In genomic region chr5:437281-437771, GRCh38 we compare ENCODE assay signal across 25 cellular contexts. TPM values are rescaled to one million over a fixed set of nuclear protein-coding genes. Genes with fewer than 3 reads are reported as not detected.
DNase-seq lines count a peak whose midpoint lies in the region; ATAC-seq, FAIRE-seq and TF ChIP-seq lines count a peak whose summit lies in the region.
"Had no signal": no experiment of that assay in that cellular context is flagged by ENCODE, and none has a peak within 500 bp of the region (broad histone marks: within the 10 kb centered on the region; RNA-seq: fewer than 3 reads in every experiment).

No MANE protein-coding gene starts in this region.

- peaks cover 3% of the 10 kb centered on the region for H3K27me3 Mint-ChIP-seq in endothelial cell (ENCODE audit: unreplicated experiment)
- H3K27me3 Mint-ChIP-seq: activated CD4-positive, alpha-beta T cell treated with anti-CD3 and anti-CD28 coated beads for 36 hours; activated naive CD4-positive, alpha-beta T cell treated with anti-CD3 and anti-CD28 coated beads, Interleukin-2, amount 10 ng/mL, durations not matched to agents 7 days and 5 days; natural killer cell treated with Interleukin-12 subunit alpha and Interleukin-12 subunit beta and Interleukin-15 and Interleukin-18, amount 100 ng/mL, for 72 hours had no signal

- H2AFZ ChIP-seq in osteoblast (ENCODE audit: low read length) = no peak overlapping the region

- H4K20me1 ChIP-seq in osteoblast (ENCODE audit: insufficient read depth, low read length) = no peaks in the 10 kb centered on the region

- no peaks in the 10 kb centered on the region for H3K9me3 ChIP-seq in osteoblast (ENCODE audit: low read depth, low read length)
- H3K9me3 ChIP-seq: esophagus squamous epithelium, pancreas had no signal

- no peaks in the 10 kb centered on the region for H3K9me3 Mint-ChIP-seq in endothelial cell (ENCODE audit: unreplicated experiment)
- H3K9me3 Mint-ChIP-seq: activated naive CD4-positive, alpha-beta T cell treated with anti-CD3 and anti-CD28 coated beads, Interleukin-2, amount 10 ng/mL, durations not matched to agents 7 days and 5 days; CD4-positive, alpha-beta T cell; effector memory CD8-positive, alpha-beta T cell; natural killer cell treated with Interleukin-12 subunit alpha and Interleukin-12 subunit beta and Interleukin-15 and Interleukin-18, amount 100 ng/mL, for 72 hours; stimulated activated effector memory CD8-positive, alpha-beta T cell treated with anti-CD3 and anti-CD28 coated beads, Interleukin-12 subunit alpha, Interleukin-12 subunit beta, amount 100 ng/mL, for 72 hours had no signal

- peaks cover 6% of the 10 kb centered on the region for H3K4me1 ChIP-seq in osteoblast (ENCODE audit: insufficient read depth, low read length)

- H3K79me2 ChIP-seq in osteoblast (ENCODE audit: insufficient read depth, low read length) = peaks cover 5% of the 10 kb centered on the region

- peaks cover 3% of the 10 kb centered on the region for H3K36me3 Mint-ChIP-seq in endothelial cell (ENCODE audit: low read depth, unreplicated experiment)
- H3K36me3 Mint-ChIP-seq: activated naive CD4-positive, alpha-beta T cell treated with anti-CD3 and anti-CD28 coated beads, Interleukin-2, amount 10 ng/mL, durations not matched to agents 7 days and 5 days; natural killer cell treated with Interleukin-12 subunit alpha and Interleukin-12 subunit beta and Interleukin-15 and Interleukin-18, amount 100 ng/mL, for 72 hours had no signal

- no peak overlapping the region for H3K4me3 Mint-ChIP-seq in endothelial cell (ENCODE audit: unreplicated experiment)
- H3K4me3 Mint-ChIP-seq: activated CD4-positive, alpha-beta T cell treated with anti-CD3 and anti-CD28 coated beads for 36 hours; activated naive CD4-positive, alpha-beta T cell treated with anti-CD3 and anti-CD28 coated beads, Interleukin-2, amount 10 ng/mL, durations not matched to agents 7 days and 5 days; CD4-positive, alpha-beta T cell; effector memory CD8-positive, alpha-beta T cell; natural killer cell treated with Interleukin-12 subunit alpha and Interleukin-12 subunit beta and Interleukin-15 and Interleukin-18, amount 100 ng/mL, for 72 hours; stimulated activated effector memory CD8-positive, alpha-beta T cell treated with anti-CD3 and anti-CD28 coated beads, Interleukin-12 subunit alpha, Interleukin-12 subunit beta, amount 100 ng/mL, for 72 hours had no signal

- peaks cover 33% of the 10 kb centered on the region for H3K36me3 ChIP-seq in osteoblast (ENCODE audit: insufficient read depth, low read length)
- H3K36me3 ChIP-seq: esophagus squamous epithelium, pancreas had no signal

- no peak overlapping the region for H3K4me2 ChIP-seq in osteoblast (ENCODE audit: insufficient read depth, low read length)

- H3K4me3 ChIP-seq in NB4 (ENCODE audit: low read depth, low read length) (no peak overlapping the region), fibroblast of the aortic adventitia (ENCODE audit: low read depth, low read length) (no peak overlapping the region), osteoblast (ENCODE audit: insufficient read depth, low read length) (no peak overlapping the region)
- H3K4me3 ChIP-seq: esophagus squamous epithelium, pancreas had no signal

- DNase-seq in GM12892 (ENCODE audit: insufficient read length) (no peak), NB4 (ENCODE audit: low read depth) (peak; percentile 37), fibroblast of the aortic adventitia (ENCODE audit: low read depth) (peak; percentile 18), osteoblast (ENCODE audit: insufficient read length, low spot score, missing footprints) (peak; percentile 80), inferior parietal cortex (ENCODE audit: extremely low spot score) (no peak), endothelial cell (ENCODE audit: low spot score) (no peak), cerebellum (ENCODE audit: low spot score) (no peak)
- DNase-seq: activated CD8-positive, alpha-beta memory T cell treated with anti-CD3 and anti-CD28 coated beads for 24 hours; activated naive CD4-positive, alpha-beta T cell treated with anti-CD3 and anti-CD28 coated beads, Interleukin-2, amount 10 ng/mL, durations not matched to agents 7 days and 5 days; activated T-cell treated with anti-CD3 and anti-CD28 coated beads, Interleukin-2, amount 50 U/mL, for 48 hours; CD4-positive, alpha-beta T cell; DMS 273 treated with DMSO at 0.1 percent for 48 hours; effector memory CD8-positive, alpha-beta T cell; esophagus squamous epithelium; NCI-H1092; NCI-H1930; NCI-H2227 treated with DMSO at 0.1 percent for 48 hours; NCI-H748 treated with DMSO at 0.1 percent for 48 hours; pancreas; stimulated activated CD4-positive, alpha-beta T cell treated with anti-CD3 and anti-CD28 coated beads, Interleukin-1b, Interleukin-23, amount 100 ng/mL, for 48 hours had no signal

- no peak for ATAC-seq in GM18861 (IDR thresholded peaks at IDR 0.05; ENCODE audit: unreplicated experiment)
- ATAC-seq: activated CD4-positive, alpha-beta T cell treated with anti-CD3 and anti-CD28 coated beads for 36 hours; effector memory CD8-positive, alpha-beta T cell; natural killer cell treated with Interleukin-12 subunit alpha and Interleukin-12 subunit beta and Interleukin-15 and Interleukin-18, amount 100 ng/mL, for 72 hours; pancreas had no signal

- H3K27ac ChIP-seq in osteoblast (ENCODE audit: low read depth, low read length) = no peak overlapping the region
- H3K27ac ChIP-seq: esophagus squamous epithelium, pancreas had no signal

- H3K27ac Mint-ChIP-seq in endothelial cell (ENCODE audit: unreplicated experiment) = no peak overlapping the region
- H3K27ac Mint-ChIP-seq: activated CD4-positive, alpha-beta T cell treated with anti-CD3 and anti-CD28 coated beads for 36 hours; activated naive CD4-positive, alpha-beta T cell treated with anti-CD3 and anti-CD28 coated beads, Interleukin-2, amount 10 ng/mL, durations not matched to agents 7 days and 5 days; CD4-positive, alpha-beta T cell; effector memory CD8-positive, alpha-beta T cell; natural killer cell treated with Interleukin-12 subunit alpha and Interleukin-12 subunit beta and Interleukin-15 and Interleukin-18, amount 100 ng/mL, for 72 hours had no signal

- TF ChIP-seq POLR2A in GM12892 (IDR thresholded peaks at IDR 0.05; ENCODE audit: low read depth, low read length) (peak; percentile 36; the same call in 1 of the 2 replicates), NB4 (IDR thresholded peaks at IDR 0.05; ENCODE audit: extremely low read depth, insufficient read length) (no peak)

- H3K4me1 Mint-ChIP-seq in endothelial cell (ENCODE audit: unreplicated experiment) = peaks cover 6% of the 10 kb centered on the region

- no peaks in the 10 kb centered on the region for H3K27me3 ChIP-seq in osteoblast (ENCODE audit: insufficient read depth, low read length)
- H3K27me3 ChIP-seq: pancreas had no signal

- no peak for FAIRE-seq in GM12892 (lab: Jason Lieb, UNC)
- FAIRE-seq: G401.6, pancreas had no signal

- TF ChIP-seq CTCF in NB4 (IDR thresholded peaks at IDR 0.05; ENCODE audit: low read depth, low read length) (no peak), fibroblast of the aortic adventitia (IDR thresholded peaks at IDR 0.05; ENCODE audit: insufficient read depth, low read length) (no peak), osteoblast (IDR thresholded peaks at IDR 0.05; ENCODE audit: extremely low read depth, low read depth, low read length) (no peak), endothelial cell (IDR thresholded peaks at IDR 0.05; ENCODE audit: unreplicated experiment) (no peak)

RNA-seq across cellular contexts. Expression of gene EXOC3, which starts 5.7 kb away (rescaled TPM):
- 27.5 TPM for polyA plus RNA-seq in GM12892 (2012; ENCODE audit: missing spikeins)
- 30.1 and 39.8 TPM in 2 replicates for total RNA-seq in fibroblast of the aortic adventitia (ENCODE audit: low replicate concordance)
- total RNA-seq in osteoblast = 39.8 and 49.2 TPM in 2 replicates
- 43.9 TPM for total RNA-seq in endothelial cell (ENCODE audit: unreplicated experiment)
- 27.8 TPM for total RNA-seq in cerebellum

Comparison
In these comparisons a context has a peak if more than half of its experiments do, and no peak if none do; other contexts are left out.
1. DNase-seq: peak in NB4 (single experiment), fibroblast of the aortic adventitia (single experiment) and osteoblast (single experiment); none in GM12892 (single experiment), inferior parietal cortex (single experiment), endothelial cell (single experiment) and cerebellum (single experiment).